ENCODE assay signal across 8 cellular contexts in the genomic region with DNA sequence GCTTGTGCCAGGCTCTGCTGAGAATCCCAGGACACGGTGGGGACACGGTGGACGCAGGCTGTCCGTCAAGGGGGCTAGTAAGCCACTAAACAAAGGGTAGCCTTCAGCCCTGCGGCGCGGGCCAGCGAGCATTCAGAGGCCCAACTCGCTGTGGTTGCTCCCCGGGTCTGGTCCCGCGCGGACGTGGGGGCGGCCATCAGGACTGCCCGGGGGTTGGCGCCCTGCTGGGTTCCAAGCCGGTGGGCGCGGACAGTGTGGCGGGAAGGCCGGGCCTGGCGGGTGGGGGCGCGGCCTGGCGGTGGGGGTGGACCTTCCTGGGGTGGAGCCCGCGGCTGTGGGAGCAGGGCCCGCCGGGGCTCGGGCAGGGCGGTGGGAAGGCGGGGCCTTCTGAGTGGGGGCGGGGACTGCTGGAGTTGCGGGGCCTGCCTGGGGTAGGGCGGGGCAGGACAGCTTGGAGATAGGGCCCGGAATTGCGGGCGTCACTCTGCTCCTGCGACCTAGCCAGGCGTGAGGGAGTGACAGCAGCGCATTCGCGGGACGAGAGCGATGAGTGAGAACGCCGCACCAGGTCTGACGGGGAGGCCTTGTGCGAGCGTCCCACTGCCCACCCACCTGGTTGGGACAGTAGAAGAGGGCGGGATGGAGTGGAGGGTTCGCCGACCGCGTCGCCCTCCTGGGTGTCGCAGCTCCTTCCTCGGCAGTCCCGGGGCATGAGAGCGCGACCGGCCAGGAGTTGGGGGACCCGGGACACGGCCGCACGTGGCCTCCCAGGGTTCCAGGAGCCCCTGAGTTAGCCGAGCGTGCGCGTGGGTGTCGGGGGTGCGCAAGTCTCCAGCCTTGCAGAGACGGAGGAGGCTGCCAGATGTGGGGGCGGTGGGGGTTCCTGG. TPM values are rescaled to one million over a fixed set of nuclear protein-coding genes. Genes with fewer than 3 reads are reported as not detected.
DNase-seq lines count a peak whose midpoint lies in the region; ATAC-seq, FAIRE-seq and TF ChIP-seq lines count a peak whose summit lies in the region.

Gene SERHL2 (plus strand): TSS at position 482 of the 887 bp plus-strand sequence. CDS start 65 bp downstream, at position 547.

- peak within 1 kb of the TSS; percentile 67 for H3K9ac ChIP-seq in NT2/D1 (ENCODE audit: insufficient read length, low read depth)
- peak within 1 kb of the TSS; percentile 61 for H3K9ac ChIP-seq in mucosa of stomach (ENCODE audit: low read length)

- H3K27ac ChIP-seq in esophagus (ENCODE audit: low read depth in 2 of 2, low read length in 1 of 2) = peak within 1 kb of the TSS in 1 of 2 donors; percentile 22

- DNase-seq in GM12892 (ENCODE audit: insufficient read length) (peak; percentile 78), NT2/D1 (ENCODE audit: low read depth, low spot score) (peak; percentile 47)
- DNase-seq in activated T-cell treated with anti-CD3 and anti-CD28 coated beads, Interleukin-2, amount 50 U/mL, for 1 hour = peak; percentile 83
- peak; percentile 79 for DNase-seq in stimulated activated CD8-positive, alpha-beta memory T cell treated with anti-CD3 and anti-CD28 coated beads, Interleukin-4, amount 100 ng/mL, for 24 hours (ENCODE audit: low read depth)

- H3K27me3 ChIP-seq in NT2/D1 (ENCODE audit: insufficient read depth, insufficient read length) (peaks cover 5% of the 10 kb centered on the region), esophagus (ENCODE audit: control insufficient read depth in 1 of 2, insufficient read depth in 2 of 2, low read length in 2 of 2) (no peaks in the 10 kb centered on the region), mucosa of stomach (ENCODE audit: control insufficient read depth, insufficient read depth, low read length) (no peaks in the 10 kb centered on the region)

- ATAC-seq in HG03095 (IDR thresholded peaks at IDR 0.05; ENCODE audit: unreplicated experiment) (peak; percentile 54), GM19455 (IDR thresholded peaks at IDR 0.05; ENCODE audit: unreplicated experiment) (no peak)

- peaks cover 6% of the 10 kb centered on the region; the same call in 1 of the 2 replicates for H3K9me3 ChIP-seq in NT2/D1 (ENCODE audit: insufficient read depth, low read length)
- no peaks in the 10 kb centered on the region for H3K9me3 ChIP-seq in esophagus (ENCODE audit: control insufficient read depth in 2 of 2, insufficient read depth in 1 of 2, low read depth in 1 of 2, low read length in 1 of 2)
- H3K9me3 ChIP-seq in mucosa of stomach (ENCODE audit: control insufficient read depth, low read length) = no peaks in the 10 kb centered on the region

- peak within 1 kb of the TSS; percentile 63 for H3K4me3 ChIP-seq in NT2/D1 (ENCODE audit: insufficient read length, low read depth)
- peak within 1 kb of the TSS; percentile 46 to 52 for H3K4me3 ChIP-seq in esophagus (ENCODE audit: low read depth in 1 of 2, low read length in 2 of 2)
- H3K4me3 ChIP-seq in mucosa of stomach (ENCODE audit: low read length) = peak within 1 kb of the TSS; percentile 25

- peaks cover 14% of the 10 kb centered on the region for H3K4me1 ChIP-seq in NT2/D1 (ENCODE audit: insufficient read depth, insufficient read length)
- H3K4me1 ChIP-seq in esophagus (ENCODE audit: control insufficient read depth in 2 of 2, insufficient read depth in 2 of 2, low read length in 1 of 2) = peaks cover 0 to 7% of the 10 kb centered on the region in 2 donors
- H3K4me1 ChIP-seq in mucosa of stomach (ENCODE audit: control insufficient read depth, insufficient read depth, low read length) = peaks cover 10% of the 10 kb centered on the region

- H3K36me3 ChIP-seq in NT2/D1 (ENCODE audit: insufficient read depth, insufficient read length, low read length) = no peaks in the 10 kb centered on the region
- no peaks in the 10 kb centered on the region for H3K36me3 ChIP-seq in esophagus (ENCODE audit: control insufficient read depth in 2 of 2, insufficient read depth in 2 of 2, low read length in 1 of 2)
- no peaks in the 10 kb centered on the region for H3K36me3 ChIP-seq in mucosa of stomach (ENCODE audit: control insufficient read depth, insufficient read depth, low read length)

- TF ChIP-seq POLR2A in GM12892 (IDR thresholded peaks at IDR 0.05; ENCODE audit: low read depth, low read length) = no peak

- 2% methylated on average over 23 to 75 of the region's 75 CpGs for WGBS in esophagus, 2 donors

- peak; percentile 27 for FAIRE-seq in GM12892 (lab: Jason Lieb, UNC)

RNA-seq across cellular contexts. Expression of gene SERHL2, which starts in this region (rescaled TPM):
- 1.7 TPM for polyA plus RNA-seq in GM12892 (2012; ENCODE audit: missing spikeins)
- 1 to 10 TPM; 1.5 to 6.0 TPM for polyA plus RNA-seq in esophagus
